11 cellular contexts compared by ENCODE assay signal in the genomic region with DNA sequence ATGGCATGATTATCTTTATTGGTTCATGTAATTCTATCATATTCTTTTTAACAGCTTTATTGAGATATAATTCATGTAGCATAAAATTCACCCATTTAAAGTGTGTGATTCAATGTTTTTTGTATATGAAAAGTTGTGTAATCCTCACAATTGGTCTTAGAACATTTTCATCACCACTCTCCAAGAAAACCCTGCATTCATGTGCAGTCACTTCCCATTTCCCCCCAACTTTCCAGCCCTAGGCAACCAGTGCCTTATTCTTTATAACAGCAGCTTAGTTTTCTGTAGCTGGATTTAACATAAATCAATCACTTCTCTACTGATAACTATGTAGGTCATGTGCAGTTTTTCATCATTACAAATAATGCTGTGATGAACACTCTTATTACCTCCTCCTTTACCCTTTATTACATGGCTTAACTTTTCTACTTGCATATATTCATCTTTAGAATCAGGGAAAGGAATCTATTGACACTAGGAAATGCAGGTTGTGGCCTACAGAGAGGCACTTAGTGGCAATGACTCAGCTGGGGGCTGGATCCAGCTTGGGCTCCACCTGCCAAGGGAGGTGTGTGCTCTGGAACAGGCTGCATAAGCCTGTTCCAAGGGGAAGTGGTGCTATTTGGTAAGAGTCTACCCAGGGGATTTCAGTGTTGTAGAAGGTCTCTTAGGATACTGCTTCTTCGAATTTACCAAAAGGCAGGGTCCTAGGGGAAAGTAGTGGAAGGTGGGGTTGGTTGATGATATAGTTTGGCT.
A peak's percentile ranks its signal among the peaks of the same experiment; 100 is the strongest.
DNase-seq lines count a peak whose midpoint lies in the region; ATAC-seq and TF ChIP-seq lines count a peak whose summit lies in the region.
"Had no signal": no experiment of that assay in that cellular context is flagged by ENCODE, and none has a peak within 500 bp of the region (broad histone marks: within the 10 kb centered on the region; RNA-seq: fewer than 3 reads in every experiment).

No MANE protein-coding gene starts in this region.

- 82% methylated on average over 1 of the region's 1 CpG for WGBS in prostate gland
- 90% methylated on average over 1 of the region's 1 CpG for WGBS in esophagus muscularis mucosa

- TF ChIP-seq CTCF in prostate gland (IDR thresholded peaks at IDR 0.05): no peak
- no peak for TF ChIP-seq CTCF in esophagus muscularis mucosa (IDR thresholded peaks at IDR 0.05)

- H3K4me1 ChIP-seq in prostate gland (replicated peaks): no peaks in the 10 kb centered on the region
- peaks cover 0 to 6% (median 2%) of the 10 kb centered on the region in 4 donors for H3K4me1 ChIP-seq in esophagus muscularis mucosa

- H3K27me3 ChIP-seq in prostate gland (replicated peaks; ENCODE audit: insufficient read depth) (no peaks in the 10 kb centered on the region), esophagus muscularis mucosa (no peaks in the 10 kb centered on the region)

- H3K9me3 ChIP-seq in prostate gland (no peaks in the 10 kb centered on the region), esophagus muscularis mucosa (no peaks in the 10 kb centered on the region)

- H3K27ac ChIP-seq in prostate gland (no peak overlapping the region), esophagus muscularis mucosa (replicated peaks in 1 of 4) (no peak overlapping the region)

- no peak for TF ChIP-seq EP300 in esophagus muscularis mucosa (IDR thresholded peaks at IDR 0.05)

- H3K36me3 ChIP-seq in prostate gland (no peaks in the 10 kb centered on the region), esophagus muscularis mucosa (no peaks in the 10 kb centered on the region)

- intact Hi-C loops in prostate gland (cut with DNase I) (no loop called here), sciatic nerve (cut with DNase I) (no loop called here), esophagus muscularis mucosa (cut with DNase I) (loop anchor here (10.0 kb wide), 1 partner anchor 159 kb away; no protein-coding TSS in a partner anchor)

- no peak for ATAC-seq in sciatic nerve
- ATAC-seq: GM12878, T-cell had no signal

- TF ChIP-seq POLR2A in prostate gland (IDR thresholded peaks at IDR 0.05) (no peak), esophagus muscularis mucosa (IDR thresholded peaks at IDR 0.05; ENCODE audit: low read depth) (no peak)

- peak; percentile 15 to 30 (median 21) for DNase-seq in NCI-H1417 (lab: John Stamatoyannopoulos, UW)
- DNase-seq in NCI-H1417 treated with DMSO at 0.1 percent for 48 hours (lab: John Stamatoyannopoulos, UW): no peak
- DNase-seq in SW480 (ENCODE audit: low spot score): peak; percentile 36
- DNase-seq in glomerular visceral epithelial cell (ENCODE audit: extremely low spot score): peak; percentile 10
- peak; percentile 48 for DNase-seq in prostate gland (ENCODE audit: low spot score)
- DNase-seq in sciatic nerve (ENCODE audit: low spot score): no peak
- DNase-seq in cerebellar nuclear complex (lab: John Stamatoyannopoulos, UW): no peak
- DNase-seq in esophagus muscularis mucosa (ENCODE audit: extremely low spot score): no peak
- DNase-seq: posterior cingulate gyrus, T-cell had no signal

- H3K4me3 ChIP-seq in prostate gland: no peak overlapping the region
- no peak overlapping the region for H3K4me3 ChIP-seq in esophagus muscularis mucosa
- H3K4me3 ChIP-seq: GM12878 had no signal

Comparison
In these comparisons a context has a peak if more than half of its experiments do, and no peak if none do; other contexts are left out.
1. DNase-seq: peak in NCI-H1417 (3 of 3), SW480 (single experiment), glomerular visceral epithelial cell (single experiment) and prostate gland (single experiment); none in NCI-H1417 treated with DMSO at 0.1 percent for 48 hours (single experiment), sciatic nerve (single experiment), cerebellar nuclear complex (0 of 2) and esophagus muscularis mucosa (single experiment).